ENCODE assay signal across 18 cellular contexts in the genomic region with DNA sequence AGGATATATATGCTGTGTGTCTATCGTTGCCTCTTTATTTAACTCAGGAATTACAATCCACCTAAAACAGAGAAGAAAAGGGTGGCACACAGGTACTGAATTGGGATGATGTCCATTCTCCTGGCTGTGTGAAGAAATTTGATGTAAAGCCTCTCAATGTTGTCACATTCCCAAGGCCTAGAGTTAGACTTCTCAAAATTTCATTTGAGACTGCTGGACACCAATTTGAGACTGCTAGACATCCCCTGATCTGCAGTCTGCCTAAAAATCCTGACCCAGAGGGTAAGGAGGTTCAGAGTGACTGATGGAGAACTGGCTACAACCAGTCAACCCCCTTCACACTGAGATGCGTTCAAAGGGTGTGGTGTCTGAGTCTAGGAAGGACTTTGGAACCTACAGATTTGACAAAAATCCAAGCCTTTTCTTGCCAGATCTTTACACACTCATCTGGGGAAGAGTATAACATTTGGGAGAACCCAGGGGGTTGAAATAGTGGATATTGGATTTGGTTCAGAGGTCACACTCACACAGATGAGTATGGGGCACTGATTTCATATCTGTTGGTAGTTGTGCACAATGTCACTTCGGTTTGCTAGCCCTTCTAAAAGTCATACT.
"Had no signal": no experiment of that assay in that cellular context is flagged by ENCODE, and none has a peak within 500 bp of the region (broad histone marks: within the 10 kb centered on the region; RNA-seq: fewer than 3 reads in every experiment).

No MANE protein-coding gene starts in this region.

- H3K9me3 Mint-ChIP-seq: immature natural killer cell, naive B cell, nephron, type B pancreatic cell had no signal

- H3K4me1 ChIP-seq: gastrocnemius medialis had no signal

- H3K4me3 Mint-ChIP-seq: immature natural killer cell, naive B cell, nephron, type B pancreatic cell had no signal

- ATAC-seq: left lung had no signal

- H3K4me3 ChIP-seq: dorsolateral prefrontal cortex, gastrocnemius medialis, heart right ventricle, left lung, lung, stomach had no signal

- H3K36me3 ChIP-seq: gastrocnemius medialis, heart right ventricle, left lung had no signal

- H3K27ac ChIP-seq: dorsolateral prefrontal cortex, gastrocnemius medialis, heart right ventricle, left lung, stomach had no signal

- H3K9me3 ChIP-seq: gastrocnemius medialis, heart right ventricle, left lung, stomach had no signal

- H3K36me3 Mint-ChIP-seq: type B pancreatic cell had no signal

- DNase-seq: cortex of kidney; dorsolateral prefrontal cortex; effector CD8-positive, alpha-beta T cell; gastrocnemius medialis; heart right ventricle; hypothalamus; immature natural killer cell; left lung; mesendoderm; naive B cell; stimulated activated CD4-positive, alpha-beta T cell treated with anti-CD3 and anti-CD28 coated beads, Interleukin-2, amount 100 ng/mL, for 24 hours; stimulated activated CD4-positive, alpha-beta T cell treated with anti-CD3 and anti-CD28 coated beads, Interleukin-4, amount 100 ng/mL, for 4 hours; stimulated activated naive CD4-positive, alpha-beta T cell; stomach; substantia nigra had no signal

- H3K27ac Mint-ChIP-seq: nephron, type B pancreatic cell had no signal
